In genomic region chr19:41318696-41319499, GRCh38 we compare ENCODE assay signal across 1 cellular context.
TF ChIP-seq lines count a peak whose summit lies in the region.

No MANE protein-coding gene starts in this region.

TF ChIP-seq in GM12878, 131 proteins besides CTCF, POLR2A, EP300 and RAD21:
- TF ChIP-seq POLR2AphosphoS5 (IDR thresholded peaks at IDR 0.05; ENCODE audit: low read length), result peak; percentile 58
- peak; percentile 83 for TF ChIP-seq BCL3 (IDR thresholded peaks at IDR 0.05; ENCODE audit: borderline replicate concordance, insufficient read depth, low read depth, low read length, poor library complexity, severe bottlenecking)
- TF ChIP-seq ASH2L (IDR thresholded peaks at IDR 0.05; ENCODE audit: borderline replicate concordance, low read depth), result no peak
